Comparison of ENCODE assay signal across 22 cellular contexts in the genomic region with DNA sequence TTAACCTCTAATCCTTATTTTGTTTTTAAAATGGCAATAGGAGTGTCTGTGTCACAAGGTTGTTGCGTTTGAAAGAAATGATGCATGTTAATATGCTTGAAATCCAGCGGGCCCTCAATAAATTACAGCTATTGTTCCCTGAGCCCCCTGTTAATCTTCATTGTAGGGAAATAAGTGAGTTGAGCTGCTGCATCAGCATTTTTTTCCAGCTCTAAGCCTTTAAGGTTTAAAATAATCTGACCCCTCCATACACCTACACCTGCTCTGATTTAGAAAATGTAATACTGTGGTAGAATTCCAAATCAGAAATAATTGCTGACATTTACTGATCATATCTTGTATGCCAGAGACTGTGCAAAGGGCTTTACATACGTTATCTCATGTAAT. TPM values are rescaled to one million over a fixed set of nuclear protein-coding genes. Genes with fewer than 3 reads are reported as not detected.
"Had no signal": no experiment of that assay in that cellular context is flagged by ENCODE, and none has a peak within 500 bp of the region (broad histone marks: within the 10 kb centered on the region; RNA-seq: fewer than 3 reads in every experiment).

No MANE protein-coding gene starts in this region.

- H3K27me3 ChIP-seq: left lung, upper lobe of left lung had no signal

- DNase-seq: activated CD4-positive, alpha-beta T cell treated with anti-CD3 and anti-CD28 coated beads for 4 hours; activated CD4-positive, alpha-beta T cell treated with anti-CD3 and anti-CD28 coated beads, Interleukin-2, amount 50 U/mL, for 48 hours; activated CD4-positive, CD25-positive, alpha-beta regulatory T cell; activated CD8-positive, alpha-beta memory T cell treated with anti-CD3 and anti-CD28 coated beads, Interleukin-2, amount 50 U/mL, for 48 hours; activated effector memory CD4-positive, alpha-beta T cell treated with Interleukin-2 at 50 U/mL for 16 hours; activated naive CD4-positive, alpha-beta T cell treated with anti-CD3 and anti-CD28 coated beads, Interleukin-2, amount 10 ng/mL, durations not matched to agents 7 days and 5 days; anterior cingulate cortex; central memory CD4-positive, alpha-beta T cell; dermis blood vessel endothelial cell; immature natural killer cell; kidney glomerular epithelial cell; left lung; midbrain; natural killer cell; stimulated activated CD4-positive, alpha-beta T cell treated with anti-CD3 and anti-CD28 coated beads, Interleukin-4, amount 100 ng/mL, for 24 hours; stimulated activated naive CD4-positive, alpha-beta T cell treated with Interleukin-2 at 50 U/mL for 16 hours; T-helper 9 cell; upper lobe of left lung had no signal

- H3K9me3 ChIP-seq: left lung, prostate gland, upper lobe of left lung had no signal

- H3K4me3 ChIP-seq: left lung, prostate gland, upper lobe of left lung had no signal

- H3K36me3 Mint-ChIP-seq: brain, natural killer cell had no signal

- ATAC-seq: left lung, natural killer cell had no signal

- H3K36me3 ChIP-seq: prostate gland, upper lobe of left lung had no signal

- H3K9me3 Mint-ChIP-seq: brain, immature natural killer cell, natural killer cell had no signal

- H3K4me3 Mint-ChIP-seq: natural killer cell had no signal

- H3K27ac Mint-ChIP-seq: natural killer cell had no signal

- H3K4me1 ChIP-seq: prostate gland had no signal

- H3K27me3 Mint-ChIP-seq: activated naive CD4-positive, alpha-beta T cell treated with anti-CD3 and anti-CD28 coated beads, Interleukin-2, amount 10 ng/mL, durations not matched to agents 7 days and 5 days had no signal

RNA-seq across cellular contexts. Expression of a gene that starts 53.9 kb away (rescaled TPM):
- total RNA-seq: activated CD8-positive, alpha-beta memory T cell treated with anti-CD3 and anti-CD28 coated beads for 36 hours; natural killer cell; T-helper 1 cell treated with Interleukin-12 subunit alpha and Interleukin-12 subunit beta and Interleukin-4 antibody, amounts not matched to agents 30 ng/mL and 1 ng/mL, for 36 hours had no signal
- polyA plus RNA-seq: immature natural killer cell had no signal
